In genomic region chr3:63763156-63763555, GRCh38 we compare ENCODE assay signal across 22 cellular contexts. TPM values are rescaled to one million over a fixed set of nuclear protein-coding genes. Genes with fewer than 3 reads are reported as not detected.
DNase-seq lines count a peak whose midpoint lies in the region; ATAC-seq, FAIRE-seq and TF ChIP-seq lines count a peak whose summit lies in the region.
"Had no signal": no experiment of that assay in that cellular context is flagged by ENCODE, and none has a peak within 500 bp of the region (broad histone marks: within the 10 kb centered on the region; RNA-seq: fewer than 3 reads in every experiment).

No MANE protein-coding gene starts in this region.

- in situ Hi-C loops in GM13977 (cut with MboI; ENCODE audit: low pct_unique_long_range_greater_than_20kb, low sequenced_read_pairs, unreplicated experiment) (no loop called here), HepG2 (cut with HindIII; ENCODE audit: extremely low pct_ligation_motif_present, low pct_unique_long_range_greater_than_20kb) (no loop called here)

- H3K4me1 ChIP-seq in HepG2 (ENCODE audit: insufficient read depth, low read length) (no peaks in the 10 kb centered on the region), OCI-LY7 (ENCODE audit: insufficient read depth, low read length, poor library complexity, severe bottlenecking) (no peaks in the 10 kb centered on the region)
- H3K4me1 ChIP-seq: adrenal gland, uterus had no signal

- CTCF ChIA-PET in HepG2 (lab: Yijun Ruan, JAX; ENCODE audit: low intra/inter-chr PET ratio, low total read pairs) = no interaction called here
- CTCF ChIA-PET in OCI-LY7 (lab: Charles Lee; ENCODE audit: unreplicated experiment) = no interaction called here

- H3K9me3 ChIP-seq in HepG2 (ENCODE audit: low read length) = no peaks in the 10 kb centered on the region
- H3K9me3 ChIP-seq in OCI-LY7 (ENCODE audit: low read length) = no peaks in the 10 kb centered on the region
- H3K9me3 ChIP-seq: adrenal gland, uterus had no signal

- H2AFZ ChIP-seq in HepG2 (ENCODE audit: low read length) = no peak overlapping the region
- no peak overlapping the region for H2AFZ ChIP-seq in OCI-LY7 (ENCODE audit: low read length)

- TF ChIP-seq RAD21 in HepG2 (CRISPR knock-in tag; IDR thresholded peaks at IDR 0.05) = no peak

- H4K20me1 ChIP-seq in HepG2 (ENCODE audit: insufficient read depth, low read length) (no peaks in the 10 kb centered on the region), OCI-LY7 (ENCODE audit: insufficient read depth, low read length) (no peaks in the 10 kb centered on the region)

- no peak overlapping the region for H3K4me2 ChIP-seq in HepG2 (ENCODE audit: low read depth, low read length)
- H3K4me2 ChIP-seq in OCI-LY7 (ENCODE audit: low read length) = no peak overlapping the region

- POLR2A ChIA-PET in HepG2 (lab: Yijun Ruan, JAX) (no interaction called here), OCI-LY7 (lab: Charles Lee) (no interaction called here)

- no TSS peak for BruUV-seq in HepG2 (replicated peaks; lab: Mats Ljungman, UMichigan)
- no TSS peak for BruUV-seq in OCI-LY7 (replicated peaks; lab: Mats Ljungman, UMichigan)

- H3K36me3 ChIP-seq in bronchial epithelial cell (ENCODE audit: control insufficient read depth, insufficient read depth, low read length) (no peaks in the 10 kb centered on the region), HepG2 (replicated peaks in 1 of 2; ENCODE audit: control insufficient read depth in 1 of 2, insufficient read depth in 2 of 2, low read length in 2 of 2) (no peaks in the 10 kb centered on the region), OCI-LY7 (ENCODE audit: insufficient read depth, low read length) (no peaks in the 10 kb centered on the region)
- H3K36me3 ChIP-seq: adrenal gland, uterus had no signal

- no peak for ATAC-seq in HepG2
- ATAC-seq: activated CD8-positive, alpha-beta T cell treated with anti-CD3 and anti-CD28 coated beads, Interleukin-2, amount 10 ng/mL, durations not matched to agents 7 days and 5 days had no signal

- no peak for TF ChIP-seq EP300 in HepG2 (IDR thresholded peaks at IDR 0.05; ENCODE audit: low read depth in 2 of 2, low read length in 2 of 2)
- TF ChIP-seq EP300 in HepG2 (CRISPR knock-in tag; IDR thresholded peaks at IDR 0.05; ENCODE audit: borderline replicate concordance) = no peak

- FAIRE-seq in bronchial epithelial cell (lab: Jason Lieb, UNC) = no peak
- FAIRE-seq in HepG2 (lab: Jason Lieb, UNC) = no peak
- FAIRE-seq: D721Med, islet of Langerhans had no signal

- intact Hi-C loops in HepG2 (cut with micrococcal nuclease; ENCODE audit: unreplicated experiment) (no loop called here), OCI-LY7 (cut with micrococcal nuclease; ENCODE audit: unreplicated experiment) (no loop called here)

- no peaks in the 10 kb centered on the region for H3K9me2 ChIP-seq in OCI-LY7 (ENCODE audit: insufficient read depth, low read length)

- TF ChIP-seq CTCF in AG09319 (IDR thresholded peaks at IDR 0.05; ENCODE audit: low read depth, low read length) (no peak), bronchial epithelial cell (IDR thresholded peaks at IDR 0.05; ENCODE audit: insufficient read depth, low read length, severe bottlenecking) (no peak), GM13977 (IDR thresholded peaks at IDR 0.05; ENCODE audit: extremely low read depth, insufficient read depth, missing control alignments) (no peak), HepG2 (CRISPR knock-in tag; IDR thresholded peaks at IDR 0.05) (no peak), OCI-LY7 (conservative IDR thresholded peaks at IDR 0.05; ENCODE audit: low read length) (no peak)

- H3K79me2 ChIP-seq in HepG2 (ENCODE audit: insufficient read depth, low read length) = no peaks in the 10 kb centered on the region
- H3K79me2 ChIP-seq in OCI-LY7 (ENCODE audit: insufficient read depth, low read depth, low read length) = no peaks in the 10 kb centered on the region

- H3K27me3 ChIP-seq in bronchial epithelial cell (ENCODE audit: control insufficient read depth, insufficient read depth, low read length) (no peaks in the 10 kb centered on the region), HepG2 (ENCODE audit: control insufficient read depth in 1 of 2, insufficient read depth in 2 of 2, low read length in 2 of 2) (no peaks in the 10 kb centered on the region)
- H3K27me3 ChIP-seq: adrenal gland, uterus had no signal

- no peak overlapping the region for H3K4me3 ChIP-seq in bronchial epithelial cell (ENCODE audit: low read depth, low read length)
- no peak overlapping the region for H3K4me3 ChIP-seq in HepG2 (replicated peaks in 1 of 3; ENCODE audit: insufficient read depth in 1 of 3, low read depth in 2 of 3, low read length in 3 of 3)
- H3K4me3 ChIP-seq in OCI-LY7 (ENCODE audit: low read depth, low read length, poor library complexity, severe bottlenecking) = no peak overlapping the region
- H3K4me3 ChIP-seq: adrenal gland, uterus had no signal

- H3K9ac ChIP-seq in HepG2 (ENCODE audit: insufficient read depth, low read depth, low read length) = no peak overlapping the region

- H3K27ac ChIP-seq in HepG2 (ENCODE audit: extremely low read length, insufficient read depth, low read length) (no peak overlapping the region), OCI-LY7 (ENCODE audit: low read depth, low read length, poor library complexity, severe bottlenecking) (no peak overlapping the region)
- H3K27ac ChIP-seq: adrenal gland, HL-60, uterus had no signal

- 0% methylated on average over 1 of the region's 1 CpG for WGBS in HepG2 (ENCODE audit: low lambda C conversion rate)

- DNase-seq in AG09319 (ENCODE audit: extremely low read depth, low read depth) = peak; percentile 24
- DNase-seq in HS-5 (ENCODE audit: low read depth) = peak; percentile 58
- peak; percentile 72 for DNase-seq in bronchial epithelial cell (ENCODE audit: low read depth)
- DNase-seq in myocyte (ENCODE audit: low read depth) = peak; percentile 11
- DNase-seq in GM13977 (ENCODE audit: low spot score) = no peak
- no peak for DNase-seq in HepG2 (ENCODE audit: low spot score)
- no peak for DNase-seq in stimulated activated CD4-positive, alpha-beta T cell treated with anti-CD3 and anti-CD28 coated beads, Interleukin-4, amount 100 ng/mL, for 24 hours
- DNase-seq in OCI-LY7 (ENCODE audit: low spot score) = no peak
- DNase-seq: activated CD8-positive, alpha-beta T cell treated with anti-CD3 and anti-CD28 coated beads, Interleukin-2, amount 10 ng/mL, durations not matched to agents 7 days and 5 days; adrenal gland; AML-193; Kasumi-1; NCI-H1436 treated with DMSO at 0.1 percent for 48 hours; NCI-H510A; nucleus accumbens; stimulated activated naive CD4-positive, alpha-beta T cell treated with Interleukin-2 at 50 U/mL for 16 hours; uterus had no signal

- TF ChIP-seq POLR2A in HepG2 (IDR thresholded peaks at IDR 0.05; ENCODE audit: insufficient read depth in 1 of 2, low read depth in 2 of 2, low read length in 2 of 2) = no peak

TF ChIP-seq in HepG2, 621 proteins besides CTCF, POLR2A, EP300 and RAD21:
- TF ChIP-seq ZIK1 (CRISPR knock-in tag; IDR thresholded peaks at IDR 0.05; ENCODE audit: borderline replicate concordance, low read depth) = no peak
TF ChIP-seq in HepG2: peak in this region for 0.

RNA-seq across cellular contexts. Expression of gene C3orf49, which starts 55.9 kb away (rescaled TPM):
- not detected in 2 replicates for total RNA-seq in bronchial epithelial cell
- total RNA-seq in myocyte = not detected in 2 replicates
- 0.11 TPM for polyA plus RNA-seq in myocyte (2012)
- total RNA-seq in HepG2 (2016; rRNA removed; fragmentation: Illumina TruSeq; extraction: Trizol) = not detected in 2 replicates
- not detected in 2 replicates for total RNA-seq in HepG2 (2016; cell fraction: cytosol; rRNA removed; fragmentation: Illumina TruSeq; extraction: Trizol; ENCODE audit: low read depth)
- not detected in 2 replicates for total RNA-seq in HepG2 (2016; cell fraction: insoluble cytoplasmic fraction; rRNA removed; fragmentation: Illumina TruSeq; extraction: Trizol)
- total RNA-seq in HepG2 (2016; cell fraction: membrane; rRNA removed; fragmentation: Illumina TruSeq; extraction: Trizol) = not detected in 2 replicates
- not detected in 2 replicates for total RNA-seq in HepG2 (2016; cell fraction: nucleus; rRNA removed; fragmentation: Illumina TruSeq; extraction: Trizol)
- not detected in 2 replicates for polyA plus RNA-seq in HepG2 (2011; rRNA removed)
- polyA plus RNA-seq in HepG2 (2011; cell fraction: cytosol; rRNA removed) = not detected in 2 replicates
- not detected in 2 replicates for polyA plus RNA-seq in HepG2 (2011; cell fraction: nucleus; rRNA removed)
- not detected in 2 replicates for polyA plus RNA-seq in HepG2 (2012)
- not detected in 2 replicates for polyA plus RNA-seq in HepG2 (2016; cell fraction: cytosol; fragmentation: Illumina TruSeq; extraction: Trizol; ENCODE audit: low read depth)
- polyA plus RNA-seq in HepG2 (2016; cell fraction: insoluble cytoplasmic fraction; fragmentation: Illumina TruSeq; extraction: Trizol; ENCODE audit: low read depth) = not detected in 2 replicates
- not detected in 2 replicates for polyA plus RNA-seq in HepG2 (2016; cell fraction: membrane; fragmentation: Illumina TruSeq; extraction: Trizol; ENCODE audit: low read depth)
- polyA plus RNA-seq in HepG2 (2016; cell fraction: nucleus; fragmentation: Illumina TruSeq; extraction: Trizol; ENCODE audit: insufficient read depth, low read depth) = not detected in 2 replicates
- not detected in 2 replicates for polyA minus RNA-seq in HepG2 (2011; rRNA and poly(A)+ RNA removed; ENCODE audit: low replicate concordance)
- polyA minus RNA-seq in HepG2 (2011; cell fraction: cytosol; rRNA and poly(A)+ RNA removed) = not detected in 2 replicates
- polyA minus RNA-seq in HepG2 (2011; cell fraction: nucleus; rRNA and poly(A)+ RNA removed) = not detected in 2 replicates
- total RNA-seq in OCI-LY7 (2014; rRNA removed; shearing (Covaris generic)) = not detected in 2 replicates
- not detected in 2 replicates for total RNA-seq in OCI-LY7 (2022)
- total RNA-seq: activated CD8-positive, alpha-beta T cell treated with anti-CD3 and anti-CD28 coated beads, Interleukin-2, amount 10 ng/mL, durations not matched to agents 7 days and 5 days; adrenal gland; chondrocyte; mesothelial cell of epicardium; uterus had no signal
- polyA plus RNA-seq: adrenal gland had no signal

Comparison
In these comparisons a context has a peak if more than half of its experiments do, and no peak if none do; other contexts are left out.
1. DNase-seq: peak in AG09319 (single experiment), HS-5 (single experiment), bronchial epithelial cell (single experiment) and myocyte (single experiment); none in GM13977 (single experiment), HepG2 (single experiment), stimulated activated CD4-positive, alpha-beta T cell treated with anti-CD3 and anti-CD28 coated beads, Interleukin-4, amount 100 ng/mL, for 24 hours (single experiment) and OCI-LY7 (single experiment).